Comparison of ENCODE assay signal across 1 cellular context in the genomic region with DNA sequence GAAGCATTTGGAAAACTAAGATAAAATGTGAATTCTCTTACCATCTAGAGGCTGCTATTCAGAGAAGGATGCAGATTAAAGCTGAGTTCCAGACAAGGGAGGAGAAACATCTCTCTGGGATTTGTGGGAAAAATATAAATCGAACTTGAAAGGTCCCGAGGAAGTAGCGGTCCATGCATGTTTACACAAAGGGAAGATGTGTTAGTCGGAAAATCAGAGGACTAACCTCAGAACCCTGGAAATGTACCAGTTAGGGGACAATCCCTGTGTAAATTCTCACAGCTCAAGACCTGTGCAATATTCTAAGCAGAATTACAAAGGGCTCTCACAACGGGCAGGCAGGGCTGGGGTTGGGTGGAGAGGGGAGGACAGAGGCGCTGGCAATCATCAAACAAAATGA.
TF ChIP-seq lines count a peak whose summit lies in the region.

No MANE protein-coding gene starts in this region.

TF ChIP-seq in IMR-90, 13 proteins besides CTCF, POLR2A, EP300 and RAD21:
- no peak for TF ChIP-seq CEBPB (IDR thresholded peaks at IDR 0.05; ENCODE audit: low read depth, low read length)
- no peak for TF ChIP-seq FOS (IDR thresholded peaks at IDR 0.05; ENCODE audit: low read depth, low read length)
- no peak for TF ChIP-seq MXI1 (IDR thresholded peaks at IDR 0.05; ENCODE audit: borderline replicate concordance, low read depth, low read length)
- TF ChIP-seq CHD1 (IDR thresholded peaks at IDR 0.05; ENCODE audit: low read depth, low read length): no peak
- TF ChIP-seq, protein P1, sequence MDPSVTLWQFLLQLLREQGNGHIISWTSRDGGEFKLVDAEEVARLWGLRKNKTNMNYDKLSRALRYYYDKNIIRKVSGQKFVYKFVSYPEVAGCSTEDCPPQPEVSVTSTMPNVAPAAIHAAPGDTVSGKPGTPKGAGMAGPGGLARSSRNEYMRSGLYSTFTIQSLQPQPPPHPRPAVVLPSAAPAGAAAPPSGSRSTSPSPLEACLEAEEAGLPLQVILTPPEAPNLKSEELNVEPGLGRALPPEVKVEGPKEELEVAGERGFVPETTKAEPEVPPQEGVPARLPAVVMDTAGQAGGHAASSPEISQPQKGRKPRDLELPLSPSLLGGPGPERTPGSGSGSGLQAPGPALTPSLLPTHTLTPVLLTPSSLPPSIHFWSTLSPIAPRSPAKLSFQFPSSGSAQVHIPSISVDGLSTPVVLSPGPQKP (IDR thresholded peaks at IDR 0.05; ENCODE audit: borderline replicate concordance, low read depth, low read length): no peak
- no peak for TF ChIP-seq RCOR1 (IDR thresholded peaks at IDR 0.05; ENCODE audit: insufficient replicate concordance, low read length)
- no peak for TF ChIP-seq MAFK (IDR thresholded peaks at IDR 0.05; ENCODE audit: low read depth, low read length)
- TF ChIP-seq MAZ (IDR thresholded peaks at IDR 0.05; ENCODE audit: borderline replicate concordance, low read depth, low read length): no peak
- TF ChIP-seq, protein P2, sequence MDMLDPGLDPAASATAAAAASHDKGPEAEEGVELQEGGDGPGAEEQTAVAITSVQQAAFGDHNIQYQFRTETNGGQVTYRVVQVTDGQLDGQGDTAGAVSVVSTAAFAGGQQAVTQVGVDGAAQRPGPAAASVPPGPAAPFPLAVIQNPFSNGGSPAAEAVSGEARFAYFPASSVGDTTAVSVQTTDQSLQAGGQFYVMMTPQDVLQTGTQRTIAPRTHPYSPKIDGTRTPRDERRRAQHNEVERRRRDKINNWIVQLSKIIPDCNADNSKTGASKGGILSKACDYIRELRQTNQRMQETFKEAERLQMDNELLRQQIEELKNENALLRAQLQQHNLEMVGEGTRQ (IDR thresholded peaks at IDR 0.05; ENCODE audit: low read depth, low read length): no peak
- TF ChIP-seq RFX5 (IDR thresholded peaks at IDR 0.05; ENCODE audit: low read depth, low read length): no peak
- no peak for TF ChIP-seq SMC3 (IDR thresholded peaks at IDR 0.05; ENCODE audit: low read depth, low read length)
- no peak for TF ChIP-seq NFE2L2 (IDR thresholded peaks at IDR 0.05; ENCODE audit: low read depth, low read length)
- no peak for TF ChIP-seq BHLHE40 (IDR thresholded peaks at IDR 0.05; ENCODE audit: low read depth, low read length)
